In the genomic region with DNA sequence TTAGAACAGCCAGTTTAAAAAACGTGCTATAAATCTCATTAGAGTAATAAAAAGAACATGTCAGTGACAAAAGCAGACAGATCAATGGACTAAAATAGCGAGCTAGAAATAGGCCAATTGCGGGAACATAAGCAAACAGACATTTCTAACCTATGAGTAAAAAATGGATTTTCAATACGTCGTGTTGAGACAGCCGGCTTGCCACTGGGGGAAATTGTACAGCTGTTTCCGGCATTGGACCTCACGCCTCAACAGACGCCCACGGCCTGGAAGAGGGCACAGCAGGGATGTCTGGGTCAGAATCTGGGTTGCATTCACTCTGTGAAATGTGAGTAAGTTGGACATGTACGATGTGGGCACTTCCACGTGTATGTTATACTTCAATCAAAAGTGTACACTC, we compare ENCODE assay signal across 10 cellular contexts.
A peak's percentile ranks its signal among the peaks of the same experiment; 100 is the strongest.
DNase-seq lines count a peak whose midpoint lies in the region; ATAC-seq and TF ChIP-seq lines count a peak whose summit lies in the region.
"Had no signal": no experiment of that assay in that cellular context is flagged by ENCODE, and none has a peak within 500 bp of the region (broad histone marks: within the 10 kb centered on the region; RNA-seq: fewer than 3 reads in every experiment).

No MANE protein-coding gene starts in this region.

- intact Hi-C loops in aorta (cut with DNase I), result no loop called here

- H3K36me3 Mint-ChIP-seq in neural progenitor cell, result no peaks in the 10 kb centered on the region
- H3K36me3 Mint-ChIP-seq: naive B cell had no signal

- H3K4me3 ChIP-seq in HAP-1 (no peak overlapping the region), neural progenitor cell (no peak overlapping the region), Peyer's patch (no peak overlapping the region), aorta (ENCODE audit: low read length in 2 of 2) (no peak overlapping the region)

- H2AFZ ChIP-seq in neural progenitor cell (replicated peaks), result no peak overlapping the region

- no peaks in the 10 kb centered on the region for H3F3A ChIP-seq in neural progenitor cell (ENCODE audit: low read depth)

- H3K4me3 Mint-ChIP-seq in neural progenitor cell, result no peak overlapping the region
- H3K4me3 Mint-ChIP-seq: naive B cell had no signal

- H3K4me1 Mint-ChIP-seq in neural progenitor cell, result peaks cover 29% of the 10 kb centered on the region

- H3K9me3 ChIP-seq in HAP-1 (no peaks in the 10 kb centered on the region), neural progenitor cell (ENCODE audit: low read depth) (no peaks in the 10 kb centered on the region), Peyer's patch (no peaks in the 10 kb centered on the region), aorta (ENCODE audit: control insufficient read depth, low read length) (no peaks in the 10 kb centered on the region)

- in situ Hi-C loops in GM13976 (cut with MboI; ENCODE audit: low sequenced_read_pairs, unreplicated experiment) (no loop called here), HAP-1 (cut with MboI; ENCODE audit: low sequenced_read_pairs) (no loop called here)

- H3K79me2 ChIP-seq in neural progenitor cell (ENCODE audit: low read depth), result no peaks in the 10 kb centered on the region

- TF ChIP-seq CTCF in GM13976 (IDR thresholded peaks at IDR 0.05; ENCODE audit: borderline replicate concordance, control extremely low read depth, extremely low read depth, insufficient read depth, missing control alignments) (no peak), neural progenitor cell (IDR thresholded peaks at IDR 0.05) (no peak), Peyer's patch (IDR thresholded peaks at IDR 0.05) (no peak)

- peak overlapping the region; percentile 23 for H3K27ac Mint-ChIP-seq in neural progenitor cell

- H3K27me3 ChIP-seq in HAP-1 (ENCODE audit: low read depth) (no peaks in the 10 kb centered on the region), neural progenitor cell (no peaks in the 10 kb centered on the region), Peyer's patch (no peaks in the 10 kb centered on the region), aorta (ENCODE audit: control insufficient read depth in 1 of 2, insufficient read depth in 2 of 2, low read length in 1 of 2) (no peaks in the 10 kb centered on the region)

- no peaks in the 10 kb centered on the region for H4K20me1 ChIP-seq in neural progenitor cell (ENCODE audit: low read depth)

- ATAC-seq in aorta (ENCODE audit: low FRiP score), result no peak
- no peak for ATAC-seq in GM21528 (IDR thresholded peaks at IDR 0.05; ENCODE audit: low FRiP score, unreplicated experiment)

- no peak overlapping the region for H3K4me2 ChIP-seq in neural progenitor cell

- H3K36me3 ChIP-seq in HAP-1 (replicated peaks) (no peaks in the 10 kb centered on the region), neural progenitor cell (no peaks in the 10 kb centered on the region), Peyer's patch (no peaks in the 10 kb centered on the region), aorta (ENCODE audit: control insufficient read depth in 1 of 2, insufficient read depth in 2 of 2, low read length in 1 of 2) (no peaks in the 10 kb centered on the region)

- no peak for TF ChIP-seq POLR2A in Peyer's patch (IDR thresholded peaks at IDR 0.05)

- WGBS in aorta, 2 donors, result 25 to 27% methylated on average over 12 of the region's 12 CpGs

- peaks cover 4% of the 10 kb centered on the region for H3K27me3 Mint-ChIP-seq in neural progenitor cell (ENCODE audit: insufficient read depth, low read depth)

- DNase-seq in GM13976 (ENCODE audit: low spot score) (peak; percentile 22), HAP-1 (ENCODE audit: low spot score in 2 of 2) (peak; percentile 43 to 57), SK-N-DZ (ENCODE audit: low spot score) (peak; percentile 22), neural progenitor cell (ENCODE audit: low spot score) (no peak), Peyer's patch (no peak), HT-29 (ENCODE audit: low spot score) (no peak), aorta (no peak)
- DNase-seq: naive B cell, NCI-H1048 had no signal

- H3K27ac ChIP-seq in neural progenitor cell (no peak overlapping the region), Peyer's patch (no peak overlapping the region), aorta (ENCODE audit: low read depth in 1 of 2, low read length in 2 of 2) (no peak overlapping the region)

- H3K4me1 ChIP-seq in HAP-1 (peaks cover 18% of the 10 kb centered on the region), neural progenitor cell (no peaks in the 10 kb centered on the region), Peyer's patch (no peaks in the 10 kb centered on the region), aorta (ENCODE audit: control insufficient read depth in 1 of 2, insufficient read depth in 2 of 2, low read length in 2 of 2) (no peaks in the 10 kb centered on the region)

- H3K9me3 Mint-ChIP-seq in neural progenitor cell, result peaks cover 16% of the 10 kb centered on the region

- H3K9ac ChIP-seq in neural progenitor cell, result no peak overlapping the region

Comparison
In these comparisons a context has a peak if more than half of its experiments do, and no peak if none do; other contexts are left out.
1. DNase-seq: peak in GM13976 (single experiment), HAP-1 (2 of 2) and SK-N-DZ (single experiment); none in neural progenitor cell (single experiment), Peyer's patch (0 of 3), HT-29 (single experiment) and aorta (0 of 2).